Comparison of ENCODE assay signal across 8 cellular contexts in genomic region chr6:73579389-73579788, GRCh38. TPM values are rescaled to one million over a fixed set of nuclear protein-coding genes. Genes with fewer than 3 reads are reported as not detected.
A peak's percentile ranks its signal among the peaks of the same experiment; 100 is the strongest.
DNase-seq lines count a peak whose midpoint lies in the region; ATAC-seq and TF ChIP-seq lines count a peak whose summit lies in the region.

No MANE protein-coding gene starts in this region.

- ATAC-seq in HG03045 (IDR thresholded peaks at IDR 0.05; ENCODE audit: unreplicated experiment), result peak; percentile 19
- ATAC-seq in activated CD8-positive, alpha-beta T cell treated with anti-CD3 and anti-CD28 coated beads for 36 hours, result no peak

- H3K27me3 Mint-ChIP-seq in activated CD8-positive, alpha-beta T cell treated with anti-CD3 and anti-CD28 coated beads for 36 hours, result no peaks in the 10 kb centered on the region

- POLR2A ChIA-PET in activated CD8-positive, alpha-beta T cell treated with anti-CD3 and anti-CD28 coated beads for 36 hours (lab: Charles Lee), result interaction anchor here (1.6 to 6.7 kb wide), 5 partner anchors 30 to 118 kb away, joined by 4 to 110 read pairs (median 14); partner anchors contain the start of genes EEF1A1 and MTO1

- no peaks in the 10 kb centered on the region for H3K9me3 ChIP-seq in iPS-20b (ENCODE audit: insufficient read depth, low read depth, low read length)

- peaks cover 10% of the 10 kb centered on the region for H3K9me3 Mint-ChIP-seq in activated CD8-positive, alpha-beta T cell treated with anti-CD3 and anti-CD28 coated beads for 36 hours

- H3K4me3 Mint-ChIP-seq in activated CD8-positive, alpha-beta T cell treated with anti-CD3 and anti-CD28 coated beads for 36 hours, result peak overlapping the region; percentile 69

- peaks cover 30% of the 10 kb centered on the region for H3K4me1 ChIP-seq in iPS-20b (ENCODE audit: insufficient read depth, low read length)

- H3K36me3 ChIP-seq in iPS-20b (ENCODE audit: insufficient read depth, low read depth, low read length), result no peaks in the 10 kb centered on the region

- intact Hi-C loops in activated CD8-positive, alpha-beta T cell treated with anti-CD3 and anti-CD28 coated beads for 36 hours (cut with micrococcal nuclease), result no loop called here

- no peak for DNase-seq in activated CD8-positive, alpha-beta T cell treated with anti-CD3 and anti-CD28 coated beads for 36 hours
- DNase-seq in substantia nigra (lab: John Stamatoyannopoulos, UW) (peak in 9 of 49 donors; percentile 5 to 54 (median 10)), SKM-1 (lab: John Stamatoyannopoulos, UW; ENCODE audit: unreplicated experiment) (no peak), NCI-H2107 treated with DMSO at 0.1 percent for 48 hours (lab: John Stamatoyannopoulos, UW; ENCODE audit: unreplicated experiment) (no peak), NCI-H128 (lab: John Stamatoyannopoulos, UW; ENCODE audit: unreplicated experiment) (no peak)
- no peak for DNase-seq in stimulated activated CD4-positive, alpha-beta T cell treated with anti-CD3 and anti-CD28 coated beads, Interleukin-4, amount 100 ng/mL, for 24 hours

- H3K4me3 ChIP-seq in iPS-20b (ENCODE audit: low read length), result no peak overlapping the region

- H3K9ac ChIP-seq in iPS-20b (ENCODE audit: low read depth, low read length), result peak overlapping the region; percentile 88

- peaks cover 23% of the 10 kb centered on the region for H3K4me1 Mint-ChIP-seq in activated CD8-positive, alpha-beta T cell treated with anti-CD3 and anti-CD28 coated beads for 36 hours (ENCODE audit: low read depth)

- no peaks in the 10 kb centered on the region for H3K27me3 ChIP-seq in iPS-20b (ENCODE audit: insufficient read depth, low read length)

- peak overlapping the region; percentile 99 for H3K27ac Mint-ChIP-seq in activated CD8-positive, alpha-beta T cell treated with anti-CD3 and anti-CD28 coated beads for 36 hours

- peaks cover 4% of the 10 kb centered on the region for H3K36me3 Mint-ChIP-seq in activated CD8-positive, alpha-beta T cell treated with anti-CD3 and anti-CD28 coated beads for 36 hours (ENCODE audit: low read depth)

- no peak for TF ChIP-seq CTCF in activated CD8-positive, alpha-beta T cell treated with anti-CD3 and anti-CD28 coated beads for 36 hours (IDR thresholded peaks at IDR 0.05)

- peak overlapping the region; percentile 93 for H3K27ac ChIP-seq in iPS-20b (ENCODE audit: low read length)
- H3K27ac ChIP-seq in substantia nigra (ENCODE audit: low read depth, low read length, poor library complexity, severe bottlenecking), result peak overlapping the region; percentile 88

- CTCF ChIA-PET in activated CD8-positive, alpha-beta T cell treated with anti-CD3 and anti-CD28 coated beads for 36 hours (lab: Charles Lee), result interaction anchor here (0.9 to 3.1 kb wide), 7 partner anchors 19 to 74 kb away, joined by 3 to 14 read pairs (median 4); partner anchors contain the start of gene SLC17A5

RNA-seq across cellular contexts. Expression of gene EEF1A1, which starts 58.6 kb away (rescaled TPM):
- over 10,000 TPM; 15,479 to 15,634 TPM for total RNA-seq in activated CD8-positive, alpha-beta T cell treated with anti-CD3 and anti-CD28 coated beads for 36 hours
